ENCODE assay signal across 16 cellular contexts in the genomic region with DNA sequence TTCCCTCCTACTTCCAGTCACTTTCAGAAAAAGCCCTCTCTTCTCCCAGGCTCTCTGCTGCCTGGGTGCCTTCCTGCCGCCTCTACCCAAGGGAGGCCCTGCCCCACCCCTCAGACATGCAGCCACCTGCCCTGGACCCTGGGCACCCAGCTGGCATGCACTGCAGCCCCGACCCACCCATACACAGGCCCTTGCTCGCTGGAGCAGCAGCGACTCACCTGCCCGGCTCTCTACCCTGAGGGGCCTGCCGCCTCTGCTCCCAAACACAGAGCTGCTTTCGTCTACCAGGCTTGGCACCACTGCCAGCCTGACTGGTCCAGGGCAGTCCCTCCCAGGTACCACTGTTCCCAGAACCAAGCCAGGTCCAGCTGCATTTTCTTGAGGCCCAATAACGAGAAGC. TPM values are rescaled to one million over a fixed set of nuclear protein-coding genes. Genes with fewer than 3 reads are reported as not detected.
"Had no signal": no experiment of that assay in that cellular context is flagged by ENCODE, and none has a peak within 500 bp of the region (broad histone marks: within the 10 kb centered on the region; RNA-seq: fewer than 3 reads in every experiment).

No MANE protein-coding gene starts in this region.

- DNase-seq: activated B cell treated with CpG ODN at 0.5 μM for 24 hours; activated CD4-positive, alpha-beta T cell treated with anti-CD3 and anti-CD28 coated beads, Interleukin-2, amount 10 ng/mL, durations not matched to agents 7 days and 5 days; activated naive CD8-positive, alpha-beta T cell treated with anti-CD3 and anti-CD28 coated beads for 36 hours; activated T-cell treated with anti-CD3 and anti-CD28 coated beads, Interleukin-2, amount 50 U/mL, for 1 hour; aorta; hypothalamus; lower lobe of right lung; midbrain; stimulated activated naive CD8-positive, alpha-beta T cell treated with anti-CD3 and anti-CD28 coated beads, Interleukin-15, Interleukin-2, amounts not matched to agents 100 U/mL and 50 U/mL, for 24 hours; T-helper 1 cell; upper lobe of left lung had no signal

- H3K27me3 Mint-ChIP-seq: activated B cell treated with CpG ODN at 0.5 μM for 24 hours; activated CD4-positive, alpha-beta T cell treated with anti-CD3 and anti-CD28 coated beads, Interleukin-2, amount 10 ng/mL, durations not matched to agents 7 days and 5 days; activated naive CD8-positive, alpha-beta T cell treated with anti-CD3 and anti-CD28 coated beads for 36 hours had no signal

- H3K9me3 Mint-ChIP-seq: activated B cell treated with CpG ODN at 0.5 μM for 24 hours; activated CD4-positive, alpha-beta T cell treated with anti-CD3 and anti-CD28 coated beads, Interleukin-2, amount 10 ng/mL, durations not matched to agents 7 days and 5 days; activated naive CD8-positive, alpha-beta T cell treated with anti-CD3 and anti-CD28 coated beads for 36 hours had no signal

- H3K27ac Mint-ChIP-seq: activated B cell treated with CpG ODN at 0.5 μM for 24 hours; activated CD4-positive, alpha-beta T cell treated with anti-CD3 and anti-CD28 coated beads, Interleukin-2, amount 10 ng/mL, durations not matched to agents 7 days and 5 days; activated naive CD8-positive, alpha-beta T cell treated with anti-CD3 and anti-CD28 coated beads for 36 hours had no signal

- H3K4me3 Mint-ChIP-seq: activated B cell treated with CpG ODN at 0.5 μM for 24 hours; activated CD4-positive, alpha-beta T cell treated with anti-CD3 and anti-CD28 coated beads, Interleukin-2, amount 10 ng/mL, durations not matched to agents 7 days and 5 days; activated naive CD8-positive, alpha-beta T cell treated with anti-CD3 and anti-CD28 coated beads for 36 hours had no signal

- ATAC-seq: lower lobe of right lung; sciatic nerve; stimulated activated naive CD8-positive, alpha-beta T cell treated with anti-CD3 and anti-CD28 coated beads, Interleukin-15, Interleukin-2, amounts not matched to agents 100 U/mL and 50 U/mL, for 24 hours had no signal

- H3K4me1 Mint-ChIP-seq: activated B cell treated with CpG ODN at 0.5 μM for 24 hours; activated CD4-positive, alpha-beta T cell treated with anti-CD3 and anti-CD28 coated beads, Interleukin-2, amount 10 ng/mL, durations not matched to agents 7 days and 5 days; activated naive CD8-positive, alpha-beta T cell treated with anti-CD3 and anti-CD28 coated beads for 36 hours had no signal

RNA-seq across cellular contexts. Expression of a gene that starts 1.2 kb away (rescaled TPM):
- total RNA-seq: activated CD4-positive, alpha-beta T cell treated with anti-CD3 and anti-CD28 coated beads, Interleukin-2, amount 10 ng/mL, durations not matched to agents 7 days and 5 days; activated naive CD8-positive, alpha-beta T cell treated with anti-CD3 and anti-CD28 coated beads for 36 hours; aorta; endothelial cell of umbilical vein; glomerular endothelial cell; lower lobe of right lung; posterior vena cava; sciatic nerve; temporal lobe; upper lobe of left lung had no signal

RNA-seq across cellular contexts. Expression of a gene that starts 20.2 kb away (rescaled TPM):
- total RNA-seq: activated B cell treated with CpG ODN at 0.5 μM for 24 hours; activated CD4-positive, alpha-beta T cell treated with anti-CD3 and anti-CD28 coated beads, Interleukin-2, amount 10 ng/mL, durations not matched to agents 7 days and 5 days; activated naive CD8-positive, alpha-beta T cell treated with anti-CD3 and anti-CD28 coated beads for 36 hours; aorta; endothelial cell of umbilical vein; glomerular endothelial cell; lower lobe of right lung; posterior vena cava; sciatic nerve; upper lobe of left lung had no signal
